Comparison of ENCODE assay signal across 17 cellular contexts in genomic region chr16:79918916-79919315, GRCh38.
DNase-seq lines count a peak whose midpoint lies in the region; ATAC-seq, FAIRE-seq and TF ChIP-seq lines count a peak whose summit lies in the region.
"Had no signal": no experiment of that assay in that cellular context is flagged by ENCODE, and none has a peak within 500 bp of the region (broad histone marks: within the 10 kb centered on the region; RNA-seq: fewer than 3 reads in every experiment).

No MANE protein-coding gene starts in this region.

- no peak for TF ChIP-seq CTCF in GM23338 (conservative IDR thresholded peaks at IDR 0.05; ENCODE audit: low read depth in 2 of 2)
- no peak for TF ChIP-seq CTCF in H1 (IDR thresholded peaks at IDR 0.05; ENCODE audit: control extremely low read depth in 1 of 3, insufficient read depth in 1 of 3, low read depth in 1 of 3, low read length in 3 of 3)
- TF ChIP-seq CTCF in smooth muscle cell (IDR thresholded peaks at IDR 0.05; ENCODE audit: borderline replicate concordance, insufficient read depth, poor library complexity, severe bottlenecking), result no peak

- no peak overlapping the region for H2BK120ac ChIP-seq in H1 (replicated peaks; ENCODE audit: low read depth, low read length)

- no peak for FAIRE-seq in H1 (lab: Jason Lieb, UNC)
- FAIRE-seq: GM18507, H54 had no signal

- H3F3A ChIP-seq in GM23338 (replicated peaks; ENCODE audit: low read depth), result no peaks in the 10 kb centered on the region
- no peaks in the 10 kb centered on the region for H3F3A ChIP-seq in smooth muscle cell (ENCODE audit: low read depth)

- no peak overlapping the region for H3K18ac ChIP-seq in H1 (ENCODE audit: extremely low read depth, low read length)

- TF ChIP-seq RAD21 in H1 (IDR thresholded peaks at IDR 0.05 in 1 of 2, conservative IDR thresholded peaks at IDR 0.05 in 1 of 2; ENCODE audit: low read depth in 2 of 2, low read length in 2 of 2), result no peak

- no peak overlapping the region for H4K5ac ChIP-seq in H1 (ENCODE audit: insufficient read length, low read depth, low read length)

- no peak overlapping the region for H2BK15ac ChIP-seq in H1 (ENCODE audit: low read length)

- no peak overlapping the region for H4K8ac ChIP-seq in H1 (ENCODE audit: extremely low read depth, insufficient read depth, low read length)

- no peaks in the 10 kb centered on the region for H3K9me2 ChIP-seq in GM23338 (ENCODE audit: insufficient read depth)

- H3K4me2 ChIP-seq in GM23338 (no peak overlapping the region), H1 (ENCODE audit: insufficient read depth in 1 of 2, low read depth in 2 of 2, low read length in 2 of 2) (peak overlapping the region in 1 of 2 experiments; percentile 11; a peak in 1 of 4 replicates), smooth muscle cell (no peak overlapping the region)
- H3K4me2 ChIP-seq: BLaER1 treated with 17β-estradiol and CSF1 and Interleukin-3, amounts not matched to agents 10 nM and 100 nM had no signal

- no peak for TF ChIP-seq EP300 in H1 (IDR thresholded peaks at IDR 0.05; ENCODE audit: borderline replicate concordance in 1 of 2, low read depth in 2 of 2, low read length in 2 of 2)

- no peaks in the 10 kb centered on the region for H3K36me3 Mint-ChIP-seq in GM23338 (ENCODE audit: low read depth)
- no peaks in the 10 kb centered on the region for H3K36me3 Mint-ChIP-seq in natural killer cell treated with Interleukin-12 subunit alpha and Interleukin-12 subunit beta and Interleukin-15 and Interleukin-18, amount 100 ng/mL, for 72 hours
- H3K36me3 Mint-ChIP-seq: CD4-positive, CD25-positive, alpha-beta regulatory T cell had no signal

- no peaks in the 10 kb centered on the region for H3K79me1 ChIP-seq in H1 (ENCODE audit: low read depth, low read length)

- 81% methylated on average over 3 of the region's 3 CpGs; no CpG with 5 or more reads in 1 of the 2 experiments for WGBS in H1 (ENCODE audit: extremely low coverage in 1 of 2, insufficient coverage in 1 of 2, insufficient read length in 1 of 2, insufficient replicate concordance in 2 of 2, low coverage in 1 of 2, low lambda C conversion rate in 2 of 2, missing lambda C conversion rate in 1 of 2), 2 experiments
- WGBS in smooth muscle cell (ENCODE audit: low lambda C conversion rate), result 81% methylated on average over 3 of the region's 3 CpGs

- H3K4me1 ChIP-seq in GM23338 (ENCODE audit: insufficient read depth) (peaks cover 16% of the 10 kb centered on the region), NT2/D1 (ENCODE audit: insufficient read depth, insufficient read length) (no peaks in the 10 kb centered on the region), H1 (replicated peaks in 1 of 4; ENCODE audit: control insufficient read depth in 3 of 4, insufficient read depth in 4 of 4, low read length in 3 of 4) (peaks cover 0 to 6% (median 3%) of the 10 kb centered on the region in 4 experiments; a peak in 3 of 7 replicates), smooth muscle cell (ENCODE audit: low read depth) (peaks cover 9% of the 10 kb centered on the region)
- H3K4me1 ChIP-seq: BLaER1 treated with 17β-estradiol and CSF1 and Interleukin-3, amounts not matched to agents 10 nM and 100 nM had no signal

- no peak overlapping the region; the same call in 1 of the 2 replicates for H2AFZ ChIP-seq in GM23338
- peak overlapping the region; percentile 52; the same call in 1 of the 2 replicates for H2AFZ ChIP-seq in H1 (ENCODE audit: low read length)
- peak overlapping the region; percentile 31 for H2AFZ ChIP-seq in smooth muscle cell (ENCODE audit: low read depth)

- no peak overlapping the region for H4K91ac ChIP-seq in H1 (replicated peaks; ENCODE audit: insufficient read length, low read length)

- no peaks in the 10 kb centered on the region; the same call in 1 of the 2 replicates for H3K23me2 ChIP-seq in H1 (ENCODE audit: low read depth, low read length)

- DNase-seq in GM23338 (ENCODE audit: low spot score) (peak; percentile 16), NT2/D1 (ENCODE audit: low read depth, low spot score) (peak; percentile 27), H1 (ENCODE audit: low read depth in 1 of 2, low spot score in 2 of 2) (no peak), smooth muscle cell (lab: John Stamatoyannopoulos, UW; ENCODE audit: unreplicated experiment) (no peak), putamen (ENCODE audit: low spot score) (no peak)
- DNase-seq in central memory CD4-positive, alpha-beta T cell, result no peak
- DNase-seq in natural killer cell treated with Interleukin-12 subunit alpha and Interleukin-12 subunit beta and Interleukin-15 and Interleukin-18, amount 100 ng/mL, for 72 hours (ENCODE audit: low spot score), result no peak
- DNase-seq: ACHN; CD4-positive, CD25-positive, alpha-beta regulatory T cell; DMS53; GF-D8 had no signal

- no peak overlapping the region for H3K4me3 Mint-ChIP-seq in GM23338
- H3K4me3 Mint-ChIP-seq in natural killer cell treated with Interleukin-12 subunit alpha and Interleukin-12 subunit beta and Interleukin-15 and Interleukin-18, amount 100 ng/mL, for 72 hours, result no peak overlapping the region
- H3K4me3 Mint-ChIP-seq: CD4-positive, CD25-positive, alpha-beta regulatory T cell had no signal

- no peak overlapping the region for H2BK12ac ChIP-seq in H1 (ENCODE audit: low read depth, low read length)

- H3K9ac ChIP-seq in NT2/D1 (ENCODE audit: insufficient read length, low read depth) (no peak overlapping the region), H1 (replicated peaks in 1 of 4; ENCODE audit: extremely low read depth in 1 of 4, low read depth in 3 of 4, low read length in 3 of 4) (no peak overlapping the region), smooth muscle cell (ENCODE audit: low read depth) (no peak overlapping the region)
- H3K9ac ChIP-seq: BLaER1 treated with 17β-estradiol and CSF1 and Interleukin-3, amounts not matched to agents 10 nM and 100 nM had no signal

- no peaks in the 10 kb centered on the region for H3K9me3 Mint-ChIP-seq in GM23338
- H3K9me3 Mint-ChIP-seq in natural killer cell treated with Interleukin-12 subunit alpha and Interleukin-12 subunit beta and Interleukin-15 and Interleukin-18, amount 100 ng/mL, for 72 hours, result no peaks in the 10 kb centered on the region
- H3K9me3 Mint-ChIP-seq: CD4-positive, CD25-positive, alpha-beta regulatory T cell had no signal

- no peak overlapping the region for H3K4ac ChIP-seq in H1 (replicated peaks; ENCODE audit: insufficient read length, low read depth, low read length)

- no peak; the same call in 2 of the 3 replicates for ATAC-seq in GM23338
- no peak for ATAC-seq in natural killer cell treated with Interleukin-12 subunit alpha and Interleukin-12 subunit beta and Interleukin-15 and Interleukin-18, amount 100 ng/mL, for 72 hours
- no peak for ATAC-seq in GM21390 (IDR thresholded peaks at IDR 0.05; ENCODE audit: unreplicated experiment)
- ATAC-seq: HCT116 had no signal

- H3K4me3 ChIP-seq in GM23338 (no peak overlapping the region), NT2/D1 (ENCODE audit: insufficient read length, low read depth) (no peak overlapping the region), H1 (ENCODE audit: extremely low read depth in 1 of 4, insufficient read depth in 2 of 4, low read depth in 3 of 4, low read length in 4 of 4) (no peak overlapping the region), smooth muscle cell (no peak overlapping the region)
- H3K4me3 ChIP-seq: BLaER1 treated with 17β-estradiol and CSF1 and Interleukin-3, amounts not matched to agents 10 nM and 100 nM had no signal

- H2AK5ac ChIP-seq in H1 (ENCODE audit: low read depth, low read length), result no peak overlapping the region

- no peak overlapping the region for H2BK5ac ChIP-seq in H1 (ENCODE audit: low read depth, low read length)

- H3K9me3 ChIP-seq in NT2/D1 (ENCODE audit: insufficient read depth, low read length) (no peaks in the 10 kb centered on the region), H1 (ENCODE audit: insufficient read depth in 2 of 2, low read depth in 1 of 2, low read length in 1 of 2) (no peaks in the 10 kb centered on the region), smooth muscle cell (replicated peaks; ENCODE audit: low read depth) (no peaks in the 10 kb centered on the region)
- H3K9me3 ChIP-seq: BLaER1 treated with 17β-estradiol and CSF1 and Interleukin-3, amounts not matched to agents 10 nM and 100 nM had no signal

- no peak overlapping the region for H3K27ac ChIP-seq in GM23338 (ENCODE audit: low read depth)
- no peak overlapping the region for H3K27ac ChIP-seq in H1 (ENCODE audit: low read depth, low read length)
- H3K27ac ChIP-seq in smooth muscle cell (ENCODE audit: low read depth), result no peak overlapping the region
- H3K27ac ChIP-seq: BLaER1 treated with 17β-estradiol and CSF1 and Interleukin-3, amounts not matched to agents 10 nM and 100 nM; HL-60 had no signal

- H3K23ac ChIP-seq in H1 (ENCODE audit: insufficient read length), result no peak overlapping the region

- H4K20me1 ChIP-seq in GM23338 (replicated peaks; ENCODE audit: insufficient read depth) (no peaks in the 10 kb centered on the region), H1 (replicated peaks in 1 of 2; ENCODE audit: control insufficient read depth in 1 of 2, insufficient read depth in 2 of 2, low read length in 2 of 2) (no peaks in the 10 kb centered on the region), smooth muscle cell (ENCODE audit: low read depth) (no peaks in the 10 kb centered on the region)
- H4K20me1 ChIP-seq: BLaER1 treated with 17β-estradiol and CSF1 and Interleukin-3, amounts not matched to agents 10 nM and 100 nM had no signal

- no peaks in the 10 kb centered on the region for H3K27me3 ChIP-seq in GM23338 (ENCODE audit: insufficient read depth)
- no peaks in the 10 kb centered on the region for H3K27me3 ChIP-seq in NT2/D1 (ENCODE audit: insufficient read depth, insufficient read length)
- no peaks in the 10 kb centered on the region for H3K27me3 ChIP-seq in H1 (replicated peaks in 1 of 4; ENCODE audit: control insufficient read depth in 3 of 4, extremely low read depth in 1 of 4, insufficient read depth in 3 of 4, low read length in 3 of 4)
- no peaks in the 10 kb centered on the region for H3K27me3 ChIP-seq in smooth muscle cell (ENCODE audit: low read depth)
- H3K27me3 ChIP-seq: BLaER1 treated with 17β-estradiol and CSF1 and Interleukin-3, amounts not matched to agents 10 nM and 100 nM had no signal

- H3K56ac ChIP-seq in H1 (replicated peaks; ENCODE audit: insufficient read length, low read depth, low read length), result no peak overlapping the region

- CTCF ChIA-PET in H1 (lab: Charles Lee; ENCODE audit: partially characterized antibody), result interaction anchor here (0.9 to 1.3 kb wide), 4 partner anchors 10 to 166 kb away, joined by 3 to 4 read pairs (median 3); no protein-coding TSS in a partner anchor

- no peak for TF ChIP-seq POLR2A in H1 (IDR thresholded peaks at IDR 0.05; ENCODE audit: control extremely low read depth in 1 of 2, low read depth in 2 of 2, low read length in 2 of 2)

- H3K36me3 ChIP-seq in GM23338 (ENCODE audit: insufficient read depth) (no peaks in the 10 kb centered on the region), NT2/D1 (ENCODE audit: insufficient read depth, insufficient read length, low read length) (no peaks in the 10 kb centered on the region), H1 (ENCODE audit: control insufficient read depth in 2 of 4, insufficient read depth in 4 of 4, low read length in 3 of 4) (no peaks in the 10 kb centered on the region), smooth muscle cell (ENCODE audit: low read depth) (no peaks in the 10 kb centered on the region)
- H3K36me3 ChIP-seq: BLaER1 treated with 17β-estradiol and CSF1 and Interleukin-3, amounts not matched to agents 10 nM and 100 nM had no signal

- peaks cover 14% of the 10 kb centered on the region for H3K4me1 Mint-ChIP-seq in GM23338
- H3K4me1 Mint-ChIP-seq in natural killer cell treated with Interleukin-12 subunit alpha and Interleukin-12 subunit beta and Interleukin-15 and Interleukin-18, amount 100 ng/mL, for 72 hours (ENCODE audit: low read depth in 2 of 2), result no peaks in the 10 kb centered on the region

- H3K27me3 Mint-ChIP-seq in GM23338 (ENCODE audit: insufficient read depth, low read depth, poor library complexity), result no peaks in the 10 kb centered on the region
- peaks cover 6 to 29% of the 10 kb centered on the region in 2 donors for H3K27me3 Mint-ChIP-seq in natural killer cell treated with Interleukin-12 subunit alpha and Interleukin-12 subunit beta and Interleukin-15 and Interleukin-18, amount 100 ng/mL, for 72 hours
- H3K27me3 Mint-ChIP-seq: CD4-positive, CD25-positive, alpha-beta regulatory T cell had no signal

- no peak overlapping the region for H3K27ac Mint-ChIP-seq in GM23338
- H3K27ac Mint-ChIP-seq in natural killer cell treated with Interleukin-12 subunit alpha and Interleukin-12 subunit beta and Interleukin-15 and Interleukin-18, amount 100 ng/mL, for 72 hours, result no peak overlapping the region

- no peak overlapping the region for H3K14ac ChIP-seq in H1 (ENCODE audit: insufficient read length)

- H2BK20ac ChIP-seq in H1 (ENCODE audit: low read length), result no peak overlapping the region

- no peaks in the 10 kb centered on the region for H3K79me2 ChIP-seq in GM23338 (replicated peaks; ENCODE audit: insufficient read depth)
- no peaks in the 10 kb centered on the region for H3K79me2 ChIP-seq in H1 (ENCODE audit: control insufficient read depth in 1 of 2, insufficient read depth in 2 of 2, low read length in 2 of 2)
- H3K79me2 ChIP-seq in smooth muscle cell (ENCODE audit: low read depth), result no peaks in the 10 kb centered on the region

- POLR2A ChIA-PET in H1 (lab: Charles Lee; ENCODE audit: partially characterized antibody), result no interaction called here

Comparison
In these comparisons a context has a peak if more than half of its experiments do, and no peak if none do; other contexts are left out.
1. DNase-seq: peak in GM23338 (single experiment) and NT2/D1 (single experiment); none in H1 (0 of 2), smooth muscle cell (single experiment), central memory CD4-positive, alpha-beta T cell (single experiment), putamen (single experiment) and natural killer cell treated with Interleukin-12 subunit alpha and Interleukin-12 subunit beta and Interleukin-15 and Interleukin-18, amount 100 ng/mL, for 72 hours (single experiment).